27 cellular contexts compared by ENCODE assay signal in genomic region chr11:82738116-82738515, GRCh38. TPM values are rescaled to one million over a fixed set of nuclear protein-coding genes. Genes with fewer than 3 reads are reported as not detected.
"Had no signal": no experiment of that assay in that cellular context is flagged by ENCODE, and none has a peak within 500 bp of the region (broad histone marks: within the 10 kb centered on the region; RNA-seq: fewer than 3 reads in every experiment).

No MANE protein-coding gene starts in this region.

- H3K4me3 ChIP-seq: adrenal gland, esophagus squamous epithelium, left ventricle myocardium inferior, lung, right lobe of liver, skin epidermis, testis, transverse colon had no signal

- DNase-seq: activated CD4-positive, alpha-beta memory T cell treated with anti-CD3 and anti-CD28 coated beads for 36 hours; activated CD4-positive, alpha-beta T cell treated with anti-CD3 and anti-CD28 coated beads, Interleukin-2, amount 10 ng/mL, durations not matched to agents 24 days and 14 days; activated CD4-positive, CD25-positive, alpha-beta regulatory T cell treated with anti-CD3 and anti-CD28 coated beads, Interleukin-2, amount 50 U/mL, for 72 hours; activated CD8-positive, alpha-beta memory T cell treated with anti-CD3 and anti-CD28 coated beads, Interleukin-2, amount 50 U/mL, for 4 hours; activated effector memory CD4-positive, alpha-beta T cell treated with anti-CD3 and anti-CD28 coated beads, Interleukin-2, amount 50 U/mL, for 16 hours; activated naive CD4-positive, alpha-beta T cell treated with anti-CD3 and anti-CD28 coated beads for 36 hours; activated naive CD8-positive, alpha-beta T cell treated with anti-CD3 and anti-CD28 coated beads for 36 hours; activated T-cell treated with anti-CD3 and anti-CD28 coated beads, Interleukin-2, amount 50 U/mL, for 1 hour; adrenal gland; caudate nucleus; esophagus squamous epithelium; foreskin melanocyte; left ventricle myocardium inferior; mesendoderm; natural killer cell; right lobe of liver; stimulated activated CD4-positive, alpha-beta T cell treated with anti-CD3 and anti-CD28 coated beads, Interleukin-12 subunit alpha, Interleukin-12 subunit beta, amount 100 ng/mL, for 4 hours; stimulated activated CD4-positive, alpha-beta T cell treated with anti-CD3 and anti-CD28 coated beads, Interleukin-4, amount 100 ng/mL, for 1 hour; stimulated activated naive CD8-positive, alpha-beta T cell treated with anti-CD3 and anti-CD28 coated beads, Interleukin-15, Interleukin-2, amounts not matched to agents 100 U/mL and 50 U/mL, for 24 hours; T-helper 9 cell; testis; transverse colon had no signal

- H3K4me1 Mint-ChIP-seq: activated CD4-positive, alpha-beta T cell treated with anti-CD3 and anti-CD28 coated beads, Interleukin-2, amount 10 ng/mL, durations not matched to agents 24 days and 14 days; natural killer cell had no signal

- H3K27ac ChIP-seq: adrenal gland, esophagus squamous epithelium, left ventricle myocardium inferior, right lobe of liver, skin epidermis, testis, transverse colon, VCaP had no signal

- H3K9me3 Mint-ChIP-seq: activated CD4-positive, alpha-beta memory T cell treated with anti-CD3 and anti-CD28 coated beads for 36 hours; activated CD4-positive, alpha-beta T cell treated with anti-CD3 and anti-CD28 coated beads, Interleukin-2, amount 10 ng/mL, durations not matched to agents 24 days and 14 days; activated naive CD4-positive, alpha-beta T cell treated with anti-CD3 and anti-CD28 coated beads for 36 hours; activated T-helper 1 cell treated with anti-CD3 and anti-CD28 coated beads, Interleukin-12 subunit alpha, Interleukin-12 subunit beta, Interleukin-2, Interleukin-4 antibody, amounts not matched to agents 30 ng/mL and 10 ng/mL and 1 ng/mL, durations not matched to agents 14 hours and 24 hours and 36 hours; natural killer cell had no signal

- H3K36me3 Mint-ChIP-seq: activated CD4-positive, alpha-beta memory T cell treated with anti-CD3 and anti-CD28 coated beads for 36 hours; activated naive CD8-positive, alpha-beta T cell treated with anti-CD3 and anti-CD28 coated beads for 36 hours had no signal

- H3K27me3 ChIP-seq: testis had no signal

- H3K27ac Mint-ChIP-seq: activated CD4-positive, alpha-beta memory T cell treated with anti-CD3 and anti-CD28 coated beads for 36 hours; activated CD4-positive, alpha-beta T cell treated with anti-CD3 and anti-CD28 coated beads, Interleukin-2, amount 10 ng/mL, durations not matched to agents 24 days and 14 days; activated naive CD4-positive, alpha-beta T cell treated with anti-CD3 and anti-CD28 coated beads for 36 hours; activated naive CD8-positive, alpha-beta T cell treated with anti-CD3 and anti-CD28 coated beads for 36 hours; activated T-helper 1 cell treated with anti-CD3 and anti-CD28 coated beads, Interleukin-12 subunit alpha, Interleukin-12 subunit beta, Interleukin-2, Interleukin-4 antibody, amounts not matched to agents 30 ng/mL and 10 ng/mL and 1 ng/mL, durations not matched to agents 14 hours and 24 hours and 36 hours; natural killer cell had no signal

- H3K36me3 ChIP-seq: adrenal gland, esophagus squamous epithelium, left ventricle myocardium inferior, right lobe of liver, transverse colon had no signal

- H3K9me3 ChIP-seq: adrenal gland, esophagus squamous epithelium, left ventricle myocardium inferior, right lobe of liver, testis, transverse colon had no signal

- H3K4me3 Mint-ChIP-seq: activated CD4-positive, alpha-beta memory T cell treated with anti-CD3 and anti-CD28 coated beads for 36 hours; activated CD4-positive, alpha-beta T cell treated with anti-CD3 and anti-CD28 coated beads, Interleukin-2, amount 10 ng/mL, durations not matched to agents 24 days and 14 days; activated naive CD4-positive, alpha-beta T cell treated with anti-CD3 and anti-CD28 coated beads for 36 hours; activated naive CD8-positive, alpha-beta T cell treated with anti-CD3 and anti-CD28 coated beads for 36 hours; activated T-helper 1 cell treated with anti-CD3 and anti-CD28 coated beads, Interleukin-12 subunit alpha, Interleukin-12 subunit beta, Interleukin-2, Interleukin-4 antibody, amounts not matched to agents 30 ng/mL and 10 ng/mL and 1 ng/mL, durations not matched to agents 14 hours and 24 hours and 36 hours; natural killer cell had no signal

RNA-seq across cellular contexts. Expression of gene FAM181B, which starts 4.5 kb away (rescaled TPM):
- total RNA-seq: activated CD4-positive, alpha-beta T cell treated with anti-CD3 and anti-CD28 coated beads, Interleukin-2, amount 10 ng/mL, durations not matched to agents 24 days and 14 days; activated CD8-positive, alpha-beta memory T cell treated with anti-CD3 and anti-CD28 coated beads for 36 hours; activated naive CD4-positive, alpha-beta T cell treated with anti-CD3 and anti-CD28 coated beads for 36 hours; activated naive CD8-positive, alpha-beta T cell treated with anti-CD3 and anti-CD28 coated beads for 36 hours; activated T-helper 1 cell treated with anti-CD3 and anti-CD28 coated beads, Interleukin-12 subunit alpha, Interleukin-12 subunit beta, Interleukin-2, Interleukin-4 antibody, amounts not matched to agents 30 ng/mL and 10 ng/mL and 1 ng/mL, durations not matched to agents 14 hours and 24 hours and 36 hours; natural killer cell; right lobe of liver had no signal
